Comparison of ENCODE assay signal across 8 cellular contexts in genomic region chr1:219172821-219173220, GRCh38. TPM values are rescaled to one million over a fixed set of nuclear protein-coding genes. Genes with fewer than 3 reads are reported as not detected.
DNase-seq lines count a peak whose midpoint lies in the region; ATAC-seq and TF ChIP-seq lines count a peak whose summit lies in the region.

No MANE protein-coding gene starts in this region.

- TF ChIP-seq CTCF in natural killer cell (IDR thresholded peaks at IDR 0.05) = no peak
- no peak for TF ChIP-seq CTCF in Calu3 (IDR thresholded peaks at IDR 0.05; ENCODE audit: unreplicated experiment)

- CTCF ChIA-PET in Calu3 (lab: Charles Lee) = no interaction called here

- DNase-seq in stimulated activated naive CD8-positive, alpha-beta T cell treated with anti-CD3 and anti-CD28 coated beads, Interleukin-15, Interleukin-2, amounts not matched to agents 100 U/mL and 50 U/mL, for 24 hours = no peak
- no peak for DNase-seq in activated T-helper 2 cell treated with anti-CD3 and anti-CD28 coated beads, Interferon-gamma antibody, Interleukin-2, Interleukin-4, amounts not matched to agents 10 μg/mL and 5 μg/mL and 100 μg/mL, durations not matched to agents 14 hours and 24 hours and 36 hours (ENCODE audit: low spot score)
- DNase-seq in natural killer cell (no peak), NCI-H2171 (lab: John Stamatoyannopoulos, UW) (no peak), Calu3 (no peak), activated gamma-delta T cell treated with Interleukin-2 at 50 U/mL for 16 hours (no peak)
- no peak for DNase-seq in stimulated activated CD4-positive, alpha-beta T cell treated with anti-CD3 and anti-CD28 coated beads, Interleukin-1b, Interleukin-23, amount 100 ng/mL, for 48 hours

- peaks cover 22% of the 10 kb centered on the region for H3K36me3 Mint-ChIP-seq in stimulated activated naive CD8-positive, alpha-beta T cell treated with anti-CD3 and anti-CD28 coated beads, Interleukin-15, Interleukin-2, amounts not matched to agents 100 ng/mL and 50 ng/mL, for 24 hours (ENCODE audit: low read depth)
- peaks cover 19% of the 10 kb centered on the region for H3K36me3 Mint-ChIP-seq in activated T-helper 2 cell treated with anti-CD3 and anti-CD28 coated beads, Interferon-gamma antibody, Interleukin-2, Interleukin-4, amounts not matched to agents 10 μg/mL and 5 μg/mL and 100 μg/mL, durations not matched to agents 14 hours and 24 hours and 36 hours (ENCODE audit: low read depth)
- H3K36me3 Mint-ChIP-seq in natural killer cell (no peaks in the 10 kb centered on the region), Calu3 (ENCODE audit: insufficient read depth, unreplicated experiment) (peaks cover 23% of the 10 kb centered on the region)

- peak overlapping the region; percentile 97 for H3K4me3 Mint-ChIP-seq in stimulated activated naive CD8-positive, alpha-beta T cell treated with anti-CD3 and anti-CD28 coated beads, Interleukin-15, Interleukin-2, amounts not matched to agents 100 ng/mL and 50 ng/mL, for 24 hours
- H3K4me3 Mint-ChIP-seq in activated T-helper 2 cell treated with anti-CD3 and anti-CD28 coated beads, Interferon-gamma antibody, Interleukin-2, Interleukin-4, amounts not matched to agents 10 μg/mL and 5 μg/mL and 100 μg/mL, durations not matched to agents 14 hours and 24 hours and 36 hours (ENCODE audit: low read depth) = peak overlapping the region; percentile 11
- H3K4me3 Mint-ChIP-seq in natural killer cell (peak overlapping the region; percentile 97), Calu3 (ENCODE audit: low read depth, unreplicated experiment) (no peak overlapping the region)

- BruUV-seq in Calu3 (replicated peaks; lab: Mats Ljungman, UMichigan) = no TSS peak

- H3K27me3 Mint-ChIP-seq in stimulated activated naive CD8-positive, alpha-beta T cell treated with anti-CD3 and anti-CD28 coated beads, Interleukin-15, Interleukin-2, amounts not matched to agents 100 ng/mL and 50 ng/mL, for 24 hours = no peaks in the 10 kb centered on the region
- no peaks in the 10 kb centered on the region for H3K27me3 Mint-ChIP-seq in activated T-helper 2 cell treated with anti-CD3 and anti-CD28 coated beads, Interferon-gamma antibody, Interleukin-2, Interleukin-4, amounts not matched to agents 10 μg/mL and 5 μg/mL and 100 μg/mL, durations not matched to agents 14 hours and 24 hours and 36 hours (ENCODE audit: low read depth)
- peaks cover 0 to 6% of the 10 kb centered on the region in 2 donors for H3K27me3 Mint-ChIP-seq in natural killer cell (ENCODE audit: low read depth in 2 of 2)
- H3K27me3 Mint-ChIP-seq in Calu3 (ENCODE audit: unreplicated experiment) = no peaks in the 10 kb centered on the region

- H3K4me1 Mint-ChIP-seq in stimulated activated naive CD8-positive, alpha-beta T cell treated with anti-CD3 and anti-CD28 coated beads, Interleukin-15, Interleukin-2, amounts not matched to agents 100 ng/mL and 50 ng/mL, for 24 hours (ENCODE audit: low read depth) = peaks cover 55% of the 10 kb centered on the region
- H3K4me1 Mint-ChIP-seq in activated T-helper 2 cell treated with anti-CD3 and anti-CD28 coated beads, Interferon-gamma antibody, Interleukin-2, Interleukin-4, amounts not matched to agents 10 μg/mL and 5 μg/mL and 100 μg/mL, durations not matched to agents 14 hours and 24 hours and 36 hours (ENCODE audit: low read depth) = peaks cover 39% of the 10 kb centered on the region
- H3K4me1 Mint-ChIP-seq in natural killer cell (peaks cover 32 to 41% of the 10 kb centered on the region in 2 donors), Calu3 (ENCODE audit: low read depth, unreplicated experiment) (peaks cover 29% of the 10 kb centered on the region)

- peaks cover 4% of the 10 kb centered on the region for H3K9me3 Mint-ChIP-seq in stimulated activated naive CD8-positive, alpha-beta T cell treated with anti-CD3 and anti-CD28 coated beads, Interleukin-15, Interleukin-2, amounts not matched to agents 100 ng/mL and 50 ng/mL, for 24 hours
- peaks cover 6% of the 10 kb centered on the region for H3K9me3 Mint-ChIP-seq in activated T-helper 2 cell treated with anti-CD3 and anti-CD28 coated beads, Interferon-gamma antibody, Interleukin-2, Interleukin-4, amounts not matched to agents 10 μg/mL and 5 μg/mL and 100 μg/mL, durations not matched to agents 14 hours and 24 hours and 36 hours
- H3K9me3 Mint-ChIP-seq in natural killer cell (no peaks in the 10 kb centered on the region), Calu3 (ENCODE audit: low read depth, unreplicated experiment) (no peaks in the 10 kb centered on the region)

- intact Hi-C loops in activated T-helper 2 cell treated with anti-CD3 and anti-CD28 coated beads, Interferon-gamma antibody, Interleukin-2, Interleukin-4, amounts not matched to agents 10 μg/mL and 5 μg/mL and 100 μg/mL, durations not matched to agents 14 hours and 24 hours and 36 hours (cut with micrococcal nuclease) = no loop called here
- intact Hi-C loops in natural killer cell (cut with micrococcal nuclease) = no loop called here
- intact Hi-C loops in Calu3 (cut with micrococcal nuclease; ENCODE audit: unreplicated experiment) = loop anchor here (10.0 kb wide), 1 partner anchor 468 kb away; no protein-coding TSS in a partner anchor

- peak overlapping the region; percentile 97 for H3K27ac Mint-ChIP-seq in stimulated activated naive CD8-positive, alpha-beta T cell treated with anti-CD3 and anti-CD28 coated beads, Interleukin-15, Interleukin-2, amounts not matched to agents 100 ng/mL and 50 ng/mL, for 24 hours
- H3K27ac Mint-ChIP-seq in activated T-helper 2 cell treated with anti-CD3 and anti-CD28 coated beads, Interferon-gamma antibody, Interleukin-2, Interleukin-4, amounts not matched to agents 10 μg/mL and 5 μg/mL and 100 μg/mL, durations not matched to agents 14 hours and 24 hours and 36 hours = no peak overlapping the region
- H3K27ac Mint-ChIP-seq in natural killer cell (peak overlapping the region in 1 of 2 donors; percentile 91), Calu3 (ENCODE audit: unreplicated experiment) (no peak overlapping the region)

- ATAC-seq in stimulated activated naive CD8-positive, alpha-beta T cell treated with anti-CD3 and anti-CD28 coated beads, Interleukin-15, Interleukin-2, amounts not matched to agents 100 U/mL and 50 U/mL, for 24 hours = no peak
- ATAC-seq in natural killer cell = no peak

RNA-seq across cellular contexts. Expression of gene LYPLAL1, which starts 0.9 kb away (rescaled TPM):
- total RNA-seq in activated T-helper 2 cell treated with anti-CD3 and anti-CD28 coated beads, Interferon-gamma antibody, Interleukin-2, Interleukin-4, amounts not matched to agents 10 μg/mL and 5 μg/mL and 100 μg/mL, durations not matched to agents 14 hours and 24 hours and 36 hours = 21.2 and 23.7 TPM in 2 replicates
- total RNA-seq in natural killer cell = 10 to 100 TPM; 13.1 to 18.3 (median 15.9) TPM
- 50.0 and 57.6 TPM in 2 replicates for total RNA-seq in Calu3 (2022)
